9 cellular contexts compared by ENCODE assay signal in the genomic region with DNA sequence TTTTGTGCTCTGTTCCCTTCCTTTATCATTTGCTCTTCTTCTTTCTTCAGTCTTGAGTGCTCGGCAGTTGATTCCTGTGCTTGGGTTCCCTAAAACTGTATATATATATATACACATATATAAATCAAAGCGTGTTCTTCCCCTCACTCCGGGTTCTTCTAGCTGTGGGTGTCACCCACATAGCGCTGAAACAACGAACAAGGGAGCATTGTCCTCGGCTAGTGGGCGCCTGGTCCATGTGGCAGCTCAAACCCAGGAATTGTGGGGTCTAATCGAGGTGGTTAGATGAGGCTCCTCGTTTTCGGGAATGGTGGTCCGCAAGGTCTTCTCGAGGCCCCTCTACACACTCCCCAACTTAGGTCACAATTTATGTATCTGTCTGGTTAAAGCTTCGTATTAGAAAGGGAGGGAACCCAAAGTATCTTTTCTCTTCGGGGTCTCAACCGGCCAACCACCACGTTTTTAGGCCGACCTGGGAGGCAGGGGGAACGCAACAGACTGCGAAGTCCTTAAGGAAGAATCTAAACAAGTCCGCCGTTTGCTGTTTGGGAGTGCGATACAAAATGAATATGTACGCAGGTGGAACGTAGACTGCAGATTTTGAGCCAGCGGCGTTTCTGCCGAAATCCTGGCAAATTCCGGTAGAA. TPM values are rescaled to one million over a fixed set of nuclear protein-coding genes. Genes with fewer than 3 reads are reported as not detected.
A peak's percentile ranks its signal among the peaks of the same experiment; 100 is the strongest.
DNase-seq lines count a peak whose midpoint lies in the region; ATAC-seq and TF ChIP-seq lines count a peak whose summit lies in the region.
"Had no signal": no experiment of that assay in that cellular context is flagged by ENCODE, and none has a peak within 500 bp of the region (broad histone marks: within the 10 kb centered on the region; RNA-seq: fewer than 3 reads in every experiment).

No MANE protein-coding gene starts in this region.

- no peaks in the 10 kb centered on the region for H3K9me3 Mint-ChIP-seq in progenitor cell of endocrine pancreas (ENCODE audit: low read depth)

- peak overlapping the region; percentile 93 for H3K27ac ChIP-seq in WERI-Rb-1

- H3K27ac Mint-ChIP-seq in progenitor cell of endocrine pancreas: peak overlapping the region; percentile 100

- TF ChIP-seq CTCF in WERI-Rb-1 (IDR thresholded peaks at IDR 0.05; ENCODE audit: low read depth, low read length) (no peak), progenitor cell of endocrine pancreas (IDR thresholded peaks at IDR 0.05; ENCODE audit: unreplicated experiment) (no peak)

- H3K4me3 ChIP-seq in WERI-Rb-1 (ENCODE audit: low read depth, low read length): peak overlapping the region; percentile 90

- DNase-seq in Right ventricle myocardium inferior (ENCODE audit: missing footprints) (no peak), cardiac septum (ENCODE audit: low spot score) (no peak), WERI-Rb-1 (no peak), head of caudate nucleus (peak in 41 of 42 donors; percentile 9 to 79 (median 54)), progenitor cell of endocrine pancreas (ENCODE audit: low spot score, unreplicated experiment) (no peak), NCI-H2171 treated with DMSO at 0.1 percent for 48 hours (lab: John Stamatoyannopoulos, UW) (no peak), hepatic stellate cell (ENCODE audit: low spot score) (no peak)

- peak; percentile 29 for ATAC-seq in Right ventricle myocardium inferior
- ATAC-seq in HG02678 (IDR thresholded peaks at IDR 0.05; ENCODE audit: unreplicated experiment): no peak

- no peaks in the 10 kb centered on the region for H3K9me3 ChIP-seq in WERI-Rb-1 (ENCODE audit: severe bottlenecking)

- H3K4me1 Mint-ChIP-seq in progenitor cell of endocrine pancreas (ENCODE audit: low read depth): peaks cover 15% of the 10 kb centered on the region

- peak overlapping the region; percentile 96 for H3K4me3 Mint-ChIP-seq in progenitor cell of endocrine pancreas (ENCODE audit: low read depth)

- H3K27me3 ChIP-seq in WERI-Rb-1 (ENCODE audit: insufficient read depth, low read depth, severe bottlenecking): no peaks in the 10 kb centered on the region

- intact Hi-C loops in Right ventricle myocardium inferior (cut with DNase I): loop anchor here (2.0 to 5.0 kb wide), 2 partner anchors 74 to 87 kb away; partner anchors contain the start of gene TOMM40L
- intact Hi-C loops in cardiac septum (cut with DNase I): loop anchor here (5.0 kb wide), 2 partner anchors 74 to 111 kb away; partner anchors contain the start of gene NDUFS2
- intact Hi-C loops in head of caudate nucleus (cut with DNase I): loop anchor here (5.0 kb wide), 1 partner anchor 86 kb away; the partner anchor contains the start of gene TOMM40L

- H3K36me3 Mint-ChIP-seq in progenitor cell of endocrine pancreas (ENCODE audit: insufficient read depth): no peaks in the 10 kb centered on the region

- peaks cover 4% of the 10 kb centered on the region for H3K36me3 ChIP-seq in WERI-Rb-1

- peaks cover 6% of the 10 kb centered on the region for H3K27me3 Mint-ChIP-seq in progenitor cell of endocrine pancreas

RNA-seq across cellular contexts. Expression of gene SDHC, which starts 0.5 kb away (rescaled TPM):
- total RNA-seq in Right ventricle myocardium inferior (407 TPM), cardiac septum (306 TPM), progenitor cell of endocrine pancreas (167 and 190 TPM in 2 replicates)

RNA-seq across cellular contexts. Expression of gene MPZ, which starts 3.9 kb away (rescaled TPM):
- total RNA-seq in Right ventricle myocardium inferior: 4.4 TPM
- 1.5 TPM for total RNA-seq in cardiac septum
- 4.4 and 4.5 TPM in 2 replicates for total RNA-seq in progenitor cell of endocrine pancreas

RNA-seq across cellular contexts. Expression of gene CFAP126, which starts 54.0 kb away (rescaled TPM):
- total RNA-seq in Right ventricle myocardium inferior: not detected
- not detected for total RNA-seq in cardiac septum
- total RNA-seq in progenitor cell of endocrine pancreas: 0.65 and 1.4 TPM in 2 replicates
- total RNA-seq: glomerular endothelial cell had no signal

RNA-seq across cellular contexts. Expression of gene PCP4L1, which starts 55.1 kb away (rescaled TPM):
- total RNA-seq in Right ventricle myocardium inferior (0.60 TPM), cardiac septum (0.38 TPM), progenitor cell of endocrine pancreas (0.86 and 1.1 TPM in 2 replicates)
- total RNA-seq: glomerular endothelial cell had no signal

Comparison
In these comparisons a context has a peak if more than half of its experiments do, and no peak if none do; other contexts are left out.
1. DNase-seq: peak in head of caudate nucleus (41 of 42); none in Right ventricle myocardium inferior (single experiment), cardiac septum (single experiment), WERI-Rb-1 (single experiment), progenitor cell of endocrine pancreas (single experiment), NCI-H2171 treated with DMSO at 0.1 percent for 48 hours (single experiment) and hepatic stellate cell (single experiment).